8 cellular contexts compared by ENCODE assay signal in genomic region chr5:108380531-108381021, GRCh38. TPM values are rescaled to one million over a fixed set of nuclear protein-coding genes. Genes with fewer than 3 reads are reported as not detected.
DNase-seq lines count a peak whose midpoint lies in the region; ATAC-seq and TF ChIP-seq lines count a peak whose summit lies in the region.

No MANE protein-coding gene starts in this region.

- no peak for TF ChIP-seq CTCF in CD8-positive, alpha-beta T cell (IDR thresholded peaks at IDR 0.05)
- TF ChIP-seq CTCF in astrocyte of the cerebellum (IDR thresholded peaks at IDR 0.05; ENCODE audit: low read depth, low read length, missing control alignments), result no peak
- TF ChIP-seq CTCF in smooth muscle cell (IDR thresholded peaks at IDR 0.05; ENCODE audit: borderline replicate concordance, insufficient read depth, poor library complexity, severe bottlenecking), result no peak

- in situ Hi-C loops in astrocyte of the cerebellum (cut with HindIII; ENCODE audit: low sequenced_read_pairs), result no loop called here

- H3K79me2 ChIP-seq in smooth muscle cell (ENCODE audit: low read depth), result peaks cover 47% of the 10 kb centered on the region

- H4K20me1 ChIP-seq in smooth muscle cell (ENCODE audit: low read depth), result no peaks in the 10 kb centered on the region

- POLR2A ChIA-PET in CD8-positive, alpha-beta T cell (lab: Charles Lee), result interaction anchor here (0.8 kb wide), 1 partner anchor 1030 kb away, joined by 4 read pairs; the partner anchor contains the start of gene PJA2

- H3K9me3 Mint-ChIP-seq in CD8-positive, alpha-beta T cell, result peaks cover 8% of the 10 kb centered on the region

- H3K27me3 ChIP-seq in CD8-positive, alpha-beta T cell (ENCODE audit: insufficient read depth, low read length), result no peaks in the 10 kb centered on the region
- H3K27me3 ChIP-seq in iPS-15b (ENCODE audit: control insufficient read depth, insufficient read depth, low read length) (no peaks in the 10 kb centered on the region), smooth muscle cell (ENCODE audit: low read depth) (no peaks in the 10 kb centered on the region)

- no peaks in the 10 kb centered on the region for H3F3A ChIP-seq in smooth muscle cell (ENCODE audit: low read depth)

- intact Hi-C loops in CD8-positive, alpha-beta T cell (cut with DNase I, micrococcal nuclease), result loop anchor here (5.0 kb wide), 3 partner anchors 347 to 1542 kb away; no protein-coding TSS in a partner anchor

- no peaks in the 10 kb centered on the region for H3K27me3 Mint-ChIP-seq in CD8-positive, alpha-beta T cell (ENCODE audit: low read depth)

- CTCF ChIA-PET in CD8-positive, alpha-beta T cell (lab: Charles Lee), result no interaction called here

- H3K9me3 ChIP-seq in CD8-positive, alpha-beta T cell (ENCODE audit: low read length), result no peaks in the 10 kb centered on the region
- H3K9me3 ChIP-seq in iPS-15b (ENCODE audit: control insufficient read depth, insufficient read depth, low read length) (no peaks in the 10 kb centered on the region), smooth muscle cell (replicated peaks; ENCODE audit: low read depth) (no peaks in the 10 kb centered on the region)

- H3K4me3 ChIP-seq in CD8-positive, alpha-beta T cell (ENCODE audit: low read depth, low read length), result peak overlapping the region; percentile 48
- peak overlapping the region; percentile 72 for H3K4me3 ChIP-seq in astrocyte of the cerebellum (ENCODE audit: low read depth, low read length)
- peak overlapping the region; percentile 65 for H3K4me3 ChIP-seq in iPS-15b (ENCODE audit: low read depth, low read length)
- H3K4me3 ChIP-seq in smooth muscle cell, result peak overlapping the region; percentile 96

- H3K4me1 ChIP-seq in CD8-positive, alpha-beta T cell (ENCODE audit: insufficient read depth, low read length), result peaks cover 11% of the 10 kb centered on the region
- H3K4me1 ChIP-seq in iPS-15b (ENCODE audit: control insufficient read depth, insufficient read depth, low read length) (peaks cover 3% of the 10 kb centered on the region), smooth muscle cell (ENCODE audit: low read depth) (peaks cover 18% of the 10 kb centered on the region)

- peak overlapping the region; percentile 44 for H3K27ac ChIP-seq in CD8-positive, alpha-beta T cell (ENCODE audit: low read depth, low read length)
- H3K27ac ChIP-seq in smooth muscle cell (ENCODE audit: low read depth), result peak overlapping the region; percentile 53

- ATAC-seq in CD8-positive, alpha-beta T cell, result peak; percentile 2
- peak; percentile 18 for ATAC-seq in GM19324 (IDR thresholded peaks at IDR 0.05; ENCODE audit: low FRiP score, unreplicated experiment)
- ATAC-seq in HG03439 (IDR thresholded peaks at IDR 0.05; ENCODE audit: unreplicated experiment), result peak; percentile 27

- H3K27ac Mint-ChIP-seq in CD8-positive, alpha-beta T cell, result peak overlapping the region; percentile 94

- DNase-seq in CD8-positive, alpha-beta T cell, result peak in 6 of 7 experiments; percentile 29 to 66 (median 46)
- DNase-seq in SW480 (ENCODE audit: low spot score) (peak; percentile 64), astrocyte of the cerebellum (ENCODE audit: low read depth) (no peak), smooth muscle cell (lab: John Stamatoyannopoulos, UW; ENCODE audit: unreplicated experiment) (peak; percentile 16), NCI-H2107 treated with DMSO at 0.1 percent for 48 hours (lab: John Stamatoyannopoulos, UW; ENCODE audit: unreplicated experiment) (no peak)

- H3K4me3 Mint-ChIP-seq in CD8-positive, alpha-beta T cell, result peak overlapping the region; percentile 88

- WGBS in smooth muscle cell (ENCODE audit: low lambda C conversion rate), result under 1% methylated on average over 27 of the region's 43 CpGs

- no peaks in the 10 kb centered on the region for H3K36me3 ChIP-seq in CD8-positive, alpha-beta T cell (ENCODE audit: insufficient read depth, low read length)
- H3K36me3 ChIP-seq in iPS-15b (ENCODE audit: control insufficient read depth, insufficient read depth, low read length) (no peaks in the 10 kb centered on the region), smooth muscle cell (ENCODE audit: low read depth) (no peaks in the 10 kb centered on the region)

- H3K36me3 Mint-ChIP-seq in CD8-positive, alpha-beta T cell, result peaks cover 18% of the 10 kb centered on the region

- H3K4me1 Mint-ChIP-seq in CD8-positive, alpha-beta T cell (ENCODE audit: low read depth), result peaks cover 34% of the 10 kb centered on the region

- H3K9ac ChIP-seq in iPS-15b (ENCODE audit: low read depth, low read length), result no peak overlapping the region
- peak overlapping the region; percentile 97 for H3K9ac ChIP-seq in smooth muscle cell (ENCODE audit: low read depth)

- peak overlapping the region; percentile 84 for H2AFZ ChIP-seq in smooth muscle cell (ENCODE audit: low read depth)

- peak overlapping the region; percentile 89 for H3K4me2 ChIP-seq in smooth muscle cell

RNA-seq across cellular contexts. Expression of gene FBXL17, which starts 1.3 kb away (rescaled TPM):
- 10 to 100 TPM; 13.5 to 17.9 TPM for total RNA-seq in CD8-positive, alpha-beta T cell
- total RNA-seq in smooth muscle cell, result 16.0 and 18.7 TPM in 2 replicates
- 5.4 and 8.5 TPM in 2 replicates for polyA plus RNA-seq in smooth muscle cell

Comparison
In these comparisons a context has a peak if more than half of its experiments do, and no peak if none do; other contexts are left out.
1. DNase-seq: peak in CD8-positive, alpha-beta T cell (6 of 7), SW480 (single experiment) and smooth muscle cell (single experiment); none in astrocyte of the cerebellum (single experiment) and NCI-H2107 treated with DMSO at 0.1 percent for 48 hours (single experiment).
2. Peak in every context shown above with its lines, with median percentiles within 50 percentile points of each other: ATAC-seq and H3K4me3 ChIP-seq.